In genomic region chr10:75108684-75109458, GRCh38 we compare ENCODE assay signal across 8 cellular contexts. TPM values are rescaled to one million over a fixed set of nuclear protein-coding genes. Genes with fewer than 3 reads are reported as not detected.
DNase-seq lines count a peak whose midpoint lies in the region; ATAC-seq and TF ChIP-seq lines count a peak whose summit lies in the region.

No MANE protein-coding gene starts in this region.

- H3K9me2 ChIP-seq in GM23248 (ENCODE audit: insufficient read depth), result no peaks in the 10 kb centered on the region

- DNase-seq in BE2C (peak; percentile 60), GM23248 (peak; percentile 45), activated B cell treated with CpG ODN at 0.5 μM for 24 hours (no peak), immature natural killer cell (no peak), prostate gland (ENCODE audit: low spot score) (no peak), middle frontal gyrus (ENCODE audit: extremely low spot score, low spot score) (no peak)
- no peak for DNase-seq in activated CD4-positive, alpha-beta T cell treated with anti-CD3 and anti-CD28 coated beads, Interleukin-2, amount 50 U/mL, for 48 hours

- no peaks in the 10 kb centered on the region for H3K9me3 ChIP-seq in BE2C
- no peaks in the 10 kb centered on the region for H3K9me3 ChIP-seq in GM23248 (ENCODE audit: low read depth)
- H3K9me3 ChIP-seq in prostate gland, result no peaks in the 10 kb centered on the region

- H3F3A ChIP-seq in GM23248 (ENCODE audit: insufficient read depth), result peaks cover 35% of the 10 kb centered on the region

- peaks cover 14% of the 10 kb centered on the region for H3K79me2 ChIP-seq in GM23248 (ENCODE audit: insufficient read depth)

- H3K27ac ChIP-seq in GM23248 (no peak overlapping the region), prostate gland (no peak overlapping the region)

- H3K9me3 Mint-ChIP-seq in activated B cell treated with CpG ODN at 0.5 μM for 24 hours (no peaks in the 10 kb centered on the region), immature natural killer cell (peaks cover 0 to 1% (median 0%) of the 10 kb centered on the region in 6 donors)

- H3K9ac ChIP-seq in GM23248, result no peak overlapping the region

- H2AFZ ChIP-seq in GM23248, result no peak overlapping the region

- H3K27ac Mint-ChIP-seq in activated B cell treated with CpG ODN at 0.5 μM for 24 hours (peak overlapping the region; percentile 30), immature natural killer cell (peak overlapping the region in 2 of 6 donors; percentile 7 to 95)

- no peaks in the 10 kb centered on the region for H3K27me3 Mint-ChIP-seq in activated B cell treated with CpG ODN at 0.5 μM for 24 hours
- H3K27me3 Mint-ChIP-seq in immature natural killer cell (ENCODE audit: low read depth in 3 of 3), result peaks cover 0 to 12% (median 4%) of the 10 kb centered on the region in 3 donors

- H3K36me3 ChIP-seq in BE2C, result no peaks in the 10 kb centered on the region
- no peaks in the 10 kb centered on the region for H3K36me3 ChIP-seq in GM23248 (ENCODE audit: low read depth)
- no peaks in the 10 kb centered on the region for H3K36me3 ChIP-seq in prostate gland

- H3K36me3 Mint-ChIP-seq in activated B cell treated with CpG ODN at 0.5 μM for 24 hours (ENCODE audit: low read depth) (peaks cover 12% of the 10 kb centered on the region), immature natural killer cell (no peaks in the 10 kb centered on the region)

- H3K4me1 Mint-ChIP-seq in activated B cell treated with CpG ODN at 0.5 μM for 24 hours, result peaks cover 28% of the 10 kb centered on the region
- peaks cover 33 to 44% of the 10 kb centered on the region in 2 donors for H3K4me1 Mint-ChIP-seq in immature natural killer cell

- H3K4me2 ChIP-seq in GM23248 (ENCODE audit: unreplicated experiment), result no peak overlapping the region

- no peak for TF ChIP-seq POLR2A in prostate gland (IDR thresholded peaks at IDR 0.05)

- POLR2A ChIA-PET in activated B cell treated with CpG ODN at 0.5 μM for 24 hours (lab: Charles Lee), result interaction anchor here (0.6 kb wide), 1 partner anchor 207 kb away, joined by 6 read pairs; no protein-coding TSS in a partner anchor

- H4K20me1 ChIP-seq in GM23248 (ENCODE audit: insufficient read depth), result no peaks in the 10 kb centered on the region

- in situ Hi-C loops in GM23248 (cut with MboI), result loop anchor here (10.0 kb wide), 1 partner anchor 864 kb away; no protein-coding TSS in a partner anchor

- CTCF ChIA-PET in activated B cell treated with CpG ODN at 0.5 μM for 24 hours (lab: Charles Lee), result interaction anchor here (0.6 kb wide), 1 partner anchor 108 kb away, joined by 4 read pairs; no protein-coding TSS in a partner anchor

- H3K27me3 ChIP-seq in BE2C (no peaks in the 10 kb centered on the region), GM23248 (replicated peaks; ENCODE audit: insufficient read depth) (no peaks in the 10 kb centered on the region), prostate gland (replicated peaks; ENCODE audit: insufficient read depth) (no peaks in the 10 kb centered on the region)

- H3K4me3 Mint-ChIP-seq in activated B cell treated with CpG ODN at 0.5 μM for 24 hours (peak overlapping the region; percentile 90), immature natural killer cell (peak overlapping the region in 3 of 5 donors; percentile 45 to 94 (median 83))

- 62 to 68% methylated on average over 9 to 10 of the region's 10 CpGs for WGBS in GM23248 (ENCODE audit: low coverage in 1 of 2, low lambda C conversion rate in 2 of 2, missing lambda C conversion rate in 2 of 2), 2 experiments
- 73% methylated on average over 10 of the region's 10 CpGs for WGBS in prostate gland

- intact Hi-C loops in activated B cell treated with CpG ODN at 0.5 μM for 24 hours (cut with micrococcal nuclease), result no loop called here
- intact Hi-C loops in prostate gland (cut with DNase I), result loop anchor here (5.0 kb wide), 1 partner anchor 867 kb away; no protein-coding TSS in a partner anchor

- TF ChIP-seq CTCF in BE2C (IDR thresholded peaks at IDR 0.05; ENCODE audit: low read depth, low read length) (peak; percentile 68), activated B cell treated with CpG ODN at 0.5 μM for 24 hours (IDR thresholded peaks at IDR 0.05) (no peak), prostate gland (IDR thresholded peaks at IDR 0.05) (peak in 2 of 4 experiments; percentile 8 to 45)

- H3K4me3 ChIP-seq in BE2C (ENCODE audit: low read depth, low read length) (no peak overlapping the region), GM23248 (no peak overlapping the region), prostate gland (no peak overlapping the region)

- ATAC-seq in activated B cell treated with CpG ODN at 0.5 μM for 24 hours (ENCODE audit: low read depth) (no peak), GM21528 (IDR thresholded peaks at IDR 0.05; ENCODE audit: low FRiP score, unreplicated experiment) (no peak)

- no peaks in the 10 kb centered on the region for H3K4me1 ChIP-seq in BE2C
- H3K4me1 ChIP-seq in GM23248 (ENCODE audit: insufficient read depth), result peaks cover 13% of the 10 kb centered on the region
- no peaks in the 10 kb centered on the region for H3K4me1 ChIP-seq in prostate gland (replicated peaks)

RNA-seq across cellular contexts. Expression of gene SAMD8, which starts 2.6 kb away (rescaled TPM):
- 4.0 TPM for polyA plus RNA-seq in BE2C (2012; ENCODE audit: insufficient read depth, insufficient read length, low read depth)
- total RNA-seq in GM23248 (2014; rRNA removed; shearing (Covaris generic)), result 30.5 and 31.5 TPM in 2 replicates
- polyA plus RNA-seq in GM23248 (2016; fragmentation: Nextera tagmentation; extraction: Ambion mirVana), result 16.8 and 16.9 TPM in 2 replicates
- 25.8 and 29.1 TPM in 2 replicates for total RNA-seq in activated B cell treated with CpG ODN at 0.5 μM for 24 hours
- 10 to 100 TPM in 1 of 3 donors, 1 to 10 TPM in 2; 5.2 to 12.6 (median 9.8) TPM for polyA plus RNA-seq in immature natural killer cell
- 10 to 100 TPM; 18.8 to 41.5 TPM for total RNA-seq in prostate gland

Comparison
In these comparisons a context has a peak if more than half of its experiments do, and no peak if none do; other contexts are left out.
1. DNase-seq: peak in BE2C (single experiment) and GM23248 (single experiment); none in activated B cell treated with CpG ODN at 0.5 μM for 24 hours (single experiment), immature natural killer cell (0 of 3), prostate gland (single experiment), activated CD4-positive, alpha-beta T cell treated with anti-CD3 and anti-CD28 coated beads, Interleukin-2, amount 50 U/mL, for 48 hours (0 of 2) and middle frontal gyrus (single experiment).